Comparison of ENCODE assay signal across 18 cellular contexts in genomic region chr9:128375865-128376264, GRCh38. TPM values are rescaled to one million over a fixed set of nuclear protein-coding genes. Genes with fewer than 3 reads are reported as not detected.
DNase-seq lines count a peak whose midpoint lies in the region; ATAC-seq, FAIRE-seq and TF ChIP-seq lines count a peak whose summit lies in the region.
"Had no signal": no experiment of that assay in that cellular context is flagged by ENCODE, and none has a peak within 500 bp of the region (broad histone marks: within the 10 kb centered on the region; RNA-seq: fewer than 3 reads in every experiment).

No MANE protein-coding gene starts in this region.

- H3K18ac ChIP-seq in IMR-90 (ENCODE audit: low read depth, low read length): no peak overlapping the region

- H3K9me1 ChIP-seq in IMR-90 (ENCODE audit: insufficient read depth, low read length): peaks cover 12% of the 10 kb centered on the region

- H3K4me3 ChIP-seq in IMR-90 (ENCODE audit: insufficient read depth, low read depth, low read length) (no peak overlapping the region), dorsolateral prefrontal cortex (no peak overlapping the region), osteoblast (ENCODE audit: insufficient read depth, low read length) (no peak overlapping the region), lower leg skin (ENCODE audit: low read depth, poor library complexity, severe bottlenecking) (no peak overlapping the region)
- H3K4me3 ChIP-seq: SJCRH30 had no signal

- H3K27ac ChIP-seq in IMR-90 (ENCODE audit: insufficient read depth, low read length): no peak overlapping the region
- peak overlapping the region; percentile 81 to 100 (median 97) for H3K27ac ChIP-seq in dorsolateral prefrontal cortex
- H3K27ac ChIP-seq in osteoblast (ENCODE audit: low read depth, low read length): no peak overlapping the region
- H3K27ac ChIP-seq: SJCRH30 had no signal

- 0 out of 2 replicates have a peak, but pooled peaks cover 4% of the 10 kb centered on the region for H4K20me1 ChIP-seq in IMR-90 (ENCODE audit: insufficient read depth, low read length)
- H4K20me1 ChIP-seq in osteoblast (ENCODE audit: insufficient read depth, low read length): peaks cover 7% of the 10 kb centered on the region

- CTCF ChIA-PET in IMR-90 (lab: Yijun Ruan, JAX): no interaction called here

- H3K14ac ChIP-seq in IMR-90 (replicated peaks; ENCODE audit: low read depth, low read length): no peak overlapping the region

- ATAC-seq in IMR-90 (ENCODE audit: low read depth): no peak

- H3K4ac ChIP-seq in IMR-90 (ENCODE audit: low read depth, low read length): no peak overlapping the region

- no peak overlapping the region for H3K9ac ChIP-seq in IMR-90 (ENCODE audit: low read depth, low read length)

- intact Hi-C loops in IMR-90 (cut with micrococcal nuclease) (no loop called here), dorsolateral prefrontal cortex (cut with DNase I) (no loop called here), lower leg skin (cut with DNase I; ENCODE audit: low total_unique reads) (no loop called here)

- H2BK20ac ChIP-seq in IMR-90 (ENCODE audit: low read depth, low read length): no peak overlapping the region

- no peak for TF ChIP-seq CTCF in IMR-90 (conservative IDR thresholded peaks at IDR 0.05; ENCODE audit: low read depth, low read length)
- no peak for TF ChIP-seq CTCF in dorsolateral prefrontal cortex (IDR thresholded peaks at IDR 0.05 in 54 of 56, conservative IDR thresholded peaks at IDR 0.05 in 2 of 56; ENCODE audit: low read depth in 1 of 56, partially characterized antibody in 56 of 56)
- no peak for TF ChIP-seq CTCF in osteoblast (IDR thresholded peaks at IDR 0.05; ENCODE audit: extremely low read depth, low read depth, low read length)
- no peak for TF ChIP-seq CTCF in lower leg skin (IDR thresholded peaks at IDR 0.05)

- 83% methylated on average over 1 of the region's 5 CpGs; no CpG with 5 or more reads in 1 of the 2 experiments for WGBS in IMR-90 (ENCODE audit: extremely low coverage in 2 of 2, insufficient read length in 1 of 2), 2 experiments
- 64 to 68% methylated on average over 5 of the region's 5 CpGs for WGBS in lower leg skin, 2 donors

- no peak overlapping the region for H4K8ac ChIP-seq in IMR-90 (ENCODE audit: low read depth in 2 of 2, low read length in 2 of 2)

- H3K79me1 ChIP-seq in IMR-90 (ENCODE audit: low read depth in 1 of 2, low read length in 2 of 2): peaks cover 37 to 75% of the 10 kb centered on the region in 2 experiments

- peaks cover 11% of the 10 kb centered on the region for H3K4me1 ChIP-seq in IMR-90 (ENCODE audit: control insufficient read depth, insufficient read depth, low read length)
- H3K4me1 ChIP-seq in osteoblast (ENCODE audit: insufficient read depth, low read length): peaks cover 14% of the 10 kb centered on the region
- H3K4me1 ChIP-seq: SJCRH30 had no signal

- H2AFZ ChIP-seq in IMR-90 (replicated peaks; ENCODE audit: low read length, poor library complexity) (no peak overlapping the region), osteoblast (ENCODE audit: low read length) (no peak overlapping the region)

- DNase-seq in EH (ENCODE audit: low read depth) (peak; percentile 25), IMR-90 (no peak), dorsolateral prefrontal cortex (no peak), osteoblast (ENCODE audit: insufficient read length, low spot score, missing footprints) (peak; percentile 22), lower leg skin (ENCODE audit: low spot score in 2 of 2) (no peak), H54 (ENCODE audit: insufficient read length, low spot score) (no peak), activated gamma-delta T cell treated with Interleukin-2 at 50 U/mL for 16 hours (no peak)
- DNase-seq in effector CD8-positive, alpha-beta T cell (lab: John Stamatoyannopoulos, UW): no peak
- DNase-seq: DND-41, GF-D8, NCI-H1048, NCI-H1436 treated with DMSO at 0.1 percent for 48 hours, NCI-H2029, NCI-H345, NCI-H526, SJCRH30 had no signal

- no peak overlapping the region for H2BK5ac ChIP-seq in IMR-90 (ENCODE audit: low read depth, low read length, poor library complexity, severe bottlenecking)

- H3K4me2 ChIP-seq in IMR-90 (ENCODE audit: low read depth, low read length) (no peak overlapping the region), osteoblast (ENCODE audit: insufficient read depth, low read length) (no peak overlapping the region)

- no peak overlapping the region for H4K5ac ChIP-seq in IMR-90 (ENCODE audit: low read depth, low read length)

- H3K9me3 ChIP-seq in IMR-90 (ENCODE audit: control insufficient read depth, insufficient read depth, low read length) (no peaks in the 10 kb centered on the region), osteoblast (ENCODE audit: low read depth, low read length) (no peaks in the 10 kb centered on the region)
- H3K9me3 ChIP-seq: SJCRH30 had no signal

- H3K36me3 ChIP-seq in IMR-90 (ENCODE audit: control insufficient read depth, insufficient read depth, low read length): peaks cover 13% of the 10 kb centered on the region
- H3K36me3 ChIP-seq in osteoblast (ENCODE audit: insufficient read depth, low read length): peaks cover 21% of the 10 kb centered on the region

- H2AK5ac ChIP-seq in IMR-90 (ENCODE audit: low read depth, low read length): no peak overlapping the region

- BruUV-seq in IMR-90 (replicated peaks; lab: Mats Ljungman, UMichigan): no TSS peak

- H3K79me2 ChIP-seq in osteoblast (ENCODE audit: insufficient read depth, low read length): peaks cover 59% of the 10 kb centered on the region

- H3K56ac ChIP-seq in IMR-90 (ENCODE audit: extremely low read depth, insufficient read depth, low read length): no peak overlapping the region

- no peak for TF ChIP-seq RAD21 in IMR-90 (IDR thresholded peaks at IDR 0.05; ENCODE audit: low read length)

- H2AK9ac ChIP-seq in IMR-90 (replicated peaks; ENCODE audit: low read depth, low read length, poor library complexity): peak overlapping the region; percentile 5

- POLR2A ChIA-PET in IMR-90 (lab: Charles Lee; ENCODE audit: unreplicated experiment): no interaction called here

- no peak overlapping the region for H2BK15ac ChIP-seq in IMR-90 (ENCODE audit: low read depth, low read length)

- no peak overlapping the region for H2BK120ac ChIP-seq in IMR-90 (ENCODE audit: low read depth, low read length)

- TF ChIP-seq POLR2A in IMR-90 (IDR thresholded peaks at IDR 0.05; ENCODE audit: low read depth, low read length) (no peak), lower leg skin (IDR thresholded peaks at IDR 0.05) (no peak), H54 (IDR thresholded peaks at IDR 0.05; ENCODE audit: low read depth, low read length) (no peak)

- no peak overlapping the region for H4K91ac ChIP-seq in IMR-90 (ENCODE audit: insufficient read depth, low read depth, low read length)

- H3K23ac ChIP-seq in IMR-90 (ENCODE audit: low read depth, low read length): no peak overlapping the region

- H3K27me3 ChIP-seq in IMR-90 (ENCODE audit: control insufficient read depth, insufficient read depth, low read length) (no peaks in the 10 kb centered on the region), dorsolateral prefrontal cortex (no peaks in the 10 kb centered on the region), osteoblast (ENCODE audit: insufficient read depth, low read length) (no peaks in the 10 kb centered on the region)
- H3K27me3 ChIP-seq: SJCRH30 had no signal

- dilution Hi-C loops in IMR-90 (cut with HindIII; ENCODE audit: low sequenced_read_pairs, unreplicated experiment): no loop called here

- in situ Hi-C loops in IMR-90 (cut with MboI; ENCODE audit: low sequenced_read_pairs): no loop called here

- FAIRE-seq in H54 (lab: Jason Lieb, UNC): no peak
- FAIRE-seq: GM19239, H1 had no signal

TF ChIP-seq in IMR-90, 13 proteins besides CTCF, POLR2A, EP300 and RAD21:
- TF ChIP-seq FOS (IDR thresholded peaks at IDR 0.05; ENCODE audit: low read depth, low read length) (no peak), MAFK (IDR thresholded peaks at IDR 0.05; ENCODE audit: low read depth, low read length) (peak; percentile 65)

RNA-seq across cellular contexts. Expression of gene URM1, which starts 4.7 kb away (rescaled TPM):
- total RNA-seq in IMR-90 (2012; rRNA removed) (20.6 and 33.2 TPM in 2 replicates), dorsolateral prefrontal cortex (10 to 100 TPM; 36.9 to 64.9 (median 48.8) TPM), osteoblast (29.2 and 35.1 TPM in 2 replicates), lower leg skin (10 to 100 TPM; 24.3 to 37.7 (median 31.1) TPM)
- polyA plus RNA-seq in IMR-90 (2012; rRNA removed): 66.9 and 75.6 TPM in 2 replicates
- 42.4 and 45.7 TPM in 2 replicates for polyA plus RNA-seq in IMR-90 (2012; cell fraction: cytosol; rRNA removed)
- 41.8 and 56.7 TPM in 2 replicates for polyA plus RNA-seq in IMR-90 (2012; cell fraction: nucleus; rRNA removed; ENCODE audit: low replicate concordance)

RNA-seq across cellular contexts. Expression of gene SLC27A4, which starts 35.5 kb away (rescaled TPM):
- 9.2 and 9.7 TPM in 2 replicates for total RNA-seq in IMR-90 (2012; rRNA removed)
- polyA plus RNA-seq in IMR-90 (2012; rRNA removed): 13.7 and 14.8 TPM in 2 replicates
- polyA plus RNA-seq in IMR-90 (2012; cell fraction: cytosol; rRNA removed): 11.7 and 14.4 TPM in 2 replicates
- 10.3 and 25.2 TPM in 2 replicates for polyA plus RNA-seq in IMR-90 (2012; cell fraction: nucleus; rRNA removed; ENCODE audit: low replicate concordance)
- 10 to 100 TPM; 25.1 to 59.1 (median 46.4) TPM for total RNA-seq in dorsolateral prefrontal cortex
- total RNA-seq in osteoblast: 21.4 and 23.0 TPM in 2 replicates
- total RNA-seq in lower leg skin: 100 to 1,000 TPM in 1 of 4 donors, 10 to 100 TPM in 3; 64.7 to 105 (median 73.3) TPM

RNA-seq across cellular contexts. Expression of gene CERCAM, which starts 44.8 kb away (rescaled TPM):
- total RNA-seq in IMR-90 (2012; rRNA removed) (15.1 and 16.1 TPM in 2 replicates), dorsolateral prefrontal cortex (1,000 to 10,000 TPM in 1 of 120 experiments, 100 to 1,000 TPM in 110, 10 to 100 TPM in 9; 33.1 to 1,222 (median 302) TPM), osteoblast (186 and 195 TPM in 2 replicates), lower leg skin (10 to 100 TPM in 1 of 4 donors, 1 to 10 TPM in 3; 5.6 to 21.3 (median 7.3) TPM)
- 118 and 146 TPM in 2 replicates for polyA plus RNA-seq in IMR-90 (2012; rRNA removed)
- polyA plus RNA-seq in IMR-90 (2012; cell fraction: cytosol; rRNA removed): 284 and 310 TPM in 2 replicates
- 98.6 and 199 TPM in 2 replicates for polyA plus RNA-seq in IMR-90 (2012; cell fraction: nucleus; rRNA removed; ENCODE audit: low replicate concordance)

RNA-seq across cellular contexts. Expression of gene COQ4, which starts 53.2 kb away (rescaled TPM):
- total RNA-seq in IMR-90 (2012; rRNA removed) (20.0 and 20.1 TPM in 2 replicates), dorsolateral prefrontal cortex (10 to 100 TPM; 28.0 to 67.5 (median 47.0) TPM), osteoblast (34.7 and 34.8 TPM in 2 replicates), lower leg skin (100 to 1,000 TPM in 2 of 4 donors, 10 to 100 TPM in 2; 80.4 to 120 (median 99.4) TPM)
- polyA plus RNA-seq in IMR-90 (2012; rRNA removed): 40.7 and 41.4 TPM in 2 replicates
- 39.1 and 45.7 TPM in 2 replicates for polyA plus RNA-seq in IMR-90 (2012; cell fraction: cytosol; rRNA removed)
- polyA plus RNA-seq in IMR-90 (2012; cell fraction: nucleus; rRNA removed; ENCODE audit: low replicate concordance): 112 and 183 TPM in 2 replicates

RNA-seq across cellular contexts. Expression of gene TRUB2, which starts 53.6 kb away (rescaled TPM):
- total RNA-seq in IMR-90 (2012; rRNA removed) (16.7 and 21.3 TPM in 2 replicates), dorsolateral prefrontal cortex (10 to 100 TPM; 20.6 to 66.5 (median 44.9) TPM), osteoblast (16.2 and 16.3 TPM in 2 replicates), lower leg skin (10 to 100 TPM; 10.8 to 13.9 (median 11.5) TPM)
- polyA plus RNA-seq in IMR-90 (2012; rRNA removed): 17.4 and 18.0 TPM in 2 replicates
- 11.0 TPM in 2 replicates for polyA plus RNA-seq in IMR-90 (2012; cell fraction: cytosol; rRNA removed)
- polyA plus RNA-seq in IMR-90 (2012; cell fraction: nucleus; rRNA removed; ENCODE audit: low replicate concordance): 6.4 and 11.4 TPM in 2 replicates

Comparison
In these comparisons a context has a peak if more than half of its experiments do, and no peak if none do; other contexts are left out.
1. DNase-seq: peak in EH (single experiment) and osteoblast (single experiment); none in IMR-90 (single experiment), dorsolateral prefrontal cortex (0 of 10), lower leg skin (0 of 2), H54 (single experiment), activated gamma-delta T cell treated with Interleukin-2 at 50 U/mL for 16 hours (single experiment) and effector CD8-positive, alpha-beta T cell (single experiment).
2. H3K27ac ChIP-seq: peak in dorsolateral prefrontal cortex (59 of 59); none in IMR-90 (single experiment) and osteoblast (single experiment).